In the genomic region with DNA sequence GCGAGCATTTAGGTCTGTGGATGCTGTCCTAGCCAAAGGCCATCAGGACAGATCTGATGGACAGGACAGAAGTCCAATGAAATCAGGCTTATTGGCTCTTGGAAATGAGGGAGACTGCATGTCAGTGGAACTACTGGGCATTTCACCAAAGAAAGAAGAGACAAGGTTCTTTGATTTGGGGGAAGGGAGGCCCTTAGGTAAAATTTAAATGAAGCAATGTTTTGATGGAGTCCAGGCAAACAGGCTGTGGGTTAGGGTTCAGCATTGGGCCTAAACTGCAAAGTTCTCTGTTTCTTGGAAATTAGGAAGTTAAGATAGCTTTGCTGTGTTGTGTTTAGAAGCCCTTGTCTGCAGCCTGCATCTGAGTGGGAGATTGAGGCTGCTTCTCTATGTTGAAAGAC, we compare ENCODE assay signal across 1 cellular context.
TF ChIP-seq lines count a peak whose summit lies in the region.

No MANE protein-coding gene starts in this region.

TF ChIP-seq in IMR-90, 13 proteins besides CTCF, POLR2A, EP300 and RAD21:
- TF ChIP-seq SMC3 (IDR thresholded peaks at IDR 0.05; ENCODE audit: low read depth, low read length) (no peak), MAZ (IDR thresholded peaks at IDR 0.05; ENCODE audit: borderline replicate concordance, low read depth, low read length) (no peak), RCOR1 (IDR thresholded peaks at IDR 0.05; ENCODE audit: insufficient replicate concordance, low read length) (no peak), USF2 (IDR thresholded peaks at IDR 0.05; ENCODE audit: low read depth, low read length) (no peak), CHD1 (IDR thresholded peaks at IDR 0.05; ENCODE audit: low read depth, low read length) (no peak), CEBPB (IDR thresholded peaks at IDR 0.05; ENCODE audit: low read depth, low read length) (no peak), BHLHE40 (IDR thresholded peaks at IDR 0.05; ENCODE audit: low read depth, low read length) (no peak), RFX5 (IDR thresholded peaks at IDR 0.05; ENCODE audit: low read depth, low read length) (no peak), FOS (IDR thresholded peaks at IDR 0.05; ENCODE audit: low read depth, low read length) (no peak), NFE2L2 (IDR thresholded peaks at IDR 0.05; ENCODE audit: low read depth, low read length) (no peak), MAFK (IDR thresholded peaks at IDR 0.05; ENCODE audit: low read depth, low read length) (no peak), MXI1 (IDR thresholded peaks at IDR 0.05; ENCODE audit: borderline replicate concordance, low read depth, low read length) (no peak)
- TF ChIP-seq, protein P1, sequence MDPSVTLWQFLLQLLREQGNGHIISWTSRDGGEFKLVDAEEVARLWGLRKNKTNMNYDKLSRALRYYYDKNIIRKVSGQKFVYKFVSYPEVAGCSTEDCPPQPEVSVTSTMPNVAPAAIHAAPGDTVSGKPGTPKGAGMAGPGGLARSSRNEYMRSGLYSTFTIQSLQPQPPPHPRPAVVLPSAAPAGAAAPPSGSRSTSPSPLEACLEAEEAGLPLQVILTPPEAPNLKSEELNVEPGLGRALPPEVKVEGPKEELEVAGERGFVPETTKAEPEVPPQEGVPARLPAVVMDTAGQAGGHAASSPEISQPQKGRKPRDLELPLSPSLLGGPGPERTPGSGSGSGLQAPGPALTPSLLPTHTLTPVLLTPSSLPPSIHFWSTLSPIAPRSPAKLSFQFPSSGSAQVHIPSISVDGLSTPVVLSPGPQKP (IDR thresholded peaks at IDR 0.05; ENCODE audit: borderline replicate concordance, low read depth, low read length) = no peak
